ENCODE assay signal across 11 cellular contexts in the genomic region with DNA sequence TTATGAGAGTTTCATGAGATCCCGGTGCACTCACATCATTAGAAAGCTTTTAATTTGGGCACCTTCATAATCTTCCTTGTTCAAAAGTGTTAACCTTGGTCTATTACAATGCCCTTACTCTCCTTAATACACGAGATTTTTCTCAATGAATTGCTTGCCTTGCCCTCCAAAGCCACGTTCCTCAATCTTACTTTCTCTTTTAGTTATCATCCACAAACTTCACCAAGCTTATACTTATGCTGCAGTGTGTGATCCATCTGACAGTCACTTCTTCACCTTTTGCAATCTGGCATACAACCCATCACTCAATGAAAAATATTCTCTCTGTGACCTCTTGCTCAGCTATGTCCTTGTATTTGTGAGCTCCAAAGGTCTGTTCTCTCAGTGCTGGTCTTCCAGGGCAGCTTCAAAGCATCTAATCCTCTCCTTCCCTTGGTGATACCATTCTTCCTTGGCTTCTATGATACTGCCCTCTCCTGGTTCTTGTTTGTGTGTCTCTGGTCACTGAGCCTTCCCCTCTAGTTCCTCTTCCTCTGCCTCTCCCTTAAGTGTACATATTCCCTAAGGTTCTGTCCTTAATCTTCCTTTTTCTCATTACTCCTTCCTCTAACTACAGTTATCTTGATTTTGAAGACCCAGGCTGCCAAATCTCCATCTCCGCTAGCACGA.
DNase-seq lines count a peak whose midpoint lies in the region; ATAC-seq and TF ChIP-seq lines count a peak whose summit lies in the region.
"Had no signal": no experiment of that assay in that cellular context is flagged by ENCODE, and none has a peak within 500 bp of the region (broad histone marks: within the 10 kb centered on the region; RNA-seq: fewer than 3 reads in every experiment).

No MANE protein-coding gene starts in this region.

- intact Hi-C loops in left cardiac atrium (cut with DNase I), result no loop called here
- intact Hi-C loops in transverse colon (cut with DNase I; ENCODE audit: low total_unique reads), result no loop called here
- intact Hi-C loops in activated T-helper 2 cell treated with anti-CD3 and anti-CD28 coated beads, Interferon-gamma antibody, Interleukin-2, Interleukin-4, amounts not matched to agents 10 μg/mL and 5 μg/mL and 100 μg/mL, durations not matched to agents 14 hours and 24 hours and 36 hours (cut with micrococcal nuclease), result no loop called here

- in situ Hi-C loops in transverse colon (cut with MboI; ENCODE audit: low pct_ligation_motif_present in 1 of 4, low pct_unique_long_range_greater_than_20kb in 1 of 4, low sequenced_read_pairs in 3 of 4), result no loop called here

- TF ChIP-seq EP300 in transverse colon (IDR thresholded peaks at IDR 0.05; ENCODE audit: low read depth), result no peak

- DNase-seq in EL (peak; percentile 63), SK-N-DZ (ENCODE audit: low spot score) (peak; percentile 12), left cardiac atrium (no peak), transverse colon (no peak), COR-L47 (lab: John Stamatoyannopoulos, UW) (no peak)
- no peak for DNase-seq in activated T-helper 2 cell treated with anti-CD3 and anti-CD28 coated beads, Interferon-gamma antibody, Interleukin-2, Interleukin-4, amounts not matched to agents 10 μg/mL and 5 μg/mL and 100 μg/mL, durations not matched to agents 14 hours and 24 hours and 36 hours (ENCODE audit: low spot score)
- DNase-seq in activated CD8-positive, alpha-beta memory T cell treated with anti-CD3 and anti-CD28 coated beads, Interleukin-2, amount 10 ng/mL, durations not matched to agents 7 days and 5 days, result no peak

- no peaks in the 10 kb centered on the region for H3K36me3 Mint-ChIP-seq in activated T-helper 2 cell treated with anti-CD3 and anti-CD28 coated beads, Interferon-gamma antibody, Interleukin-2, Interleukin-4, amounts not matched to agents 10 μg/mL and 5 μg/mL and 100 μg/mL, durations not matched to agents 14 hours and 24 hours and 36 hours (ENCODE audit: low read depth)
- H3K36me3 Mint-ChIP-seq in activated CD8-positive, alpha-beta memory T cell treated with anti-CD3 and anti-CD28 coated beads, Interleukin-2, amount 10 ng/mL, durations not matched to agents 7 days and 5 days, result no peaks in the 10 kb centered on the region

- no peak overlapping the region for H3K27ac ChIP-seq in transverse colon
- H3K27ac ChIP-seq: epithelial cell of prostate had no signal

- no peaks in the 10 kb centered on the region for H3K27me3 ChIP-seq in transverse colon

- H3K9me3 ChIP-seq in transverse colon, result peaks cover 0 to 3% of the 10 kb centered on the region in 2 donors

- ATAC-seq in HG02852 (IDR thresholded peaks at IDR 0.05; ENCODE audit: unreplicated experiment), result peak; percentile 69
- ATAC-seq in left cardiac atrium, result peak; percentile 85 to 90
- no peak for ATAC-seq in activated CD8-positive, alpha-beta memory T cell treated with anti-CD3 and anti-CD28 coated beads, Interleukin-2, amount 10 ng/mL, durations not matched to agents 7 days and 5 days

- no peak for TF ChIP-seq POLR2A in transverse colon (IDR thresholded peaks at IDR 0.05)

- WGBS in transverse colon (ENCODE audit: low coverage in 1 of 2), 2 donors, result 68 to 73% methylated on average over 5 of the region's 5 CpGs

- peak; percentile 21 to 40 (median 35) for TF ChIP-seq CTCF in transverse colon (IDR thresholded peaks at IDR 0.05)

- H3K27ac Mint-ChIP-seq in activated T-helper 2 cell treated with anti-CD3 and anti-CD28 coated beads, Interferon-gamma antibody, Interleukin-2, Interleukin-4, amounts not matched to agents 10 μg/mL and 5 μg/mL and 100 μg/mL, durations not matched to agents 14 hours and 24 hours and 36 hours, result no peak overlapping the region
- no peak overlapping the region for H3K27ac Mint-ChIP-seq in activated CD8-positive, alpha-beta memory T cell treated with anti-CD3 and anti-CD28 coated beads, Interleukin-2, amount 10 ng/mL, durations not matched to agents 7 days and 5 days
- H3K27ac Mint-ChIP-seq: IgD-negative memory B cell; stimulated activated naive CD8-positive, alpha-beta T cell treated with anti-CD3 and anti-CD28 coated beads, Interleukin-15, Interleukin-2, amounts not matched to agents 100 ng/mL and 50 ng/mL, for 24 hours had no signal

- peaks cover 0 to 5% (median 0%) of the 10 kb centered on the region in 4 donors for H3K4me1 ChIP-seq in transverse colon

- H3K4me1 Mint-ChIP-seq in activated T-helper 2 cell treated with anti-CD3 and anti-CD28 coated beads, Interferon-gamma antibody, Interleukin-2, Interleukin-4, amounts not matched to agents 10 μg/mL and 5 μg/mL and 100 μg/mL, durations not matched to agents 14 hours and 24 hours and 36 hours (ENCODE audit: low read depth), result no peaks in the 10 kb centered on the region
- H3K4me1 Mint-ChIP-seq in activated CD8-positive, alpha-beta memory T cell treated with anti-CD3 and anti-CD28 coated beads, Interleukin-2, amount 10 ng/mL, durations not matched to agents 7 days and 5 days, result no peaks in the 10 kb centered on the region

- H3K9me3 Mint-ChIP-seq in activated T-helper 2 cell treated with anti-CD3 and anti-CD28 coated beads, Interferon-gamma antibody, Interleukin-2, Interleukin-4, amounts not matched to agents 10 μg/mL and 5 μg/mL and 100 μg/mL, durations not matched to agents 14 hours and 24 hours and 36 hours, result no peaks in the 10 kb centered on the region
- H3K9me3 Mint-ChIP-seq in activated CD8-positive, alpha-beta memory T cell treated with anti-CD3 and anti-CD28 coated beads, Interleukin-2, amount 10 ng/mL, durations not matched to agents 7 days and 5 days (ENCODE audit: low read depth), result peaks cover 4% of the 10 kb centered on the region

- H3K4me3 Mint-ChIP-seq in activated T-helper 2 cell treated with anti-CD3 and anti-CD28 coated beads, Interferon-gamma antibody, Interleukin-2, Interleukin-4, amounts not matched to agents 10 μg/mL and 5 μg/mL and 100 μg/mL, durations not matched to agents 14 hours and 24 hours and 36 hours (ENCODE audit: low read depth), result no peak overlapping the region
- no peak overlapping the region for H3K4me3 Mint-ChIP-seq in activated CD8-positive, alpha-beta memory T cell treated with anti-CD3 and anti-CD28 coated beads, Interleukin-2, amount 10 ng/mL, durations not matched to agents 7 days and 5 days
- H3K4me3 Mint-ChIP-seq: stimulated activated naive CD8-positive, alpha-beta T cell treated with anti-CD3 and anti-CD28 coated beads, Interleukin-15, Interleukin-2, amounts not matched to agents 100 ng/mL and 50 ng/mL, for 24 hours had no signal

- H3K36me3 ChIP-seq in transverse colon, result no peaks in the 10 kb centered on the region

- no peak overlapping the region for H3K4me3 ChIP-seq in transverse colon

- CTCF ChIA-PET in activated CD8-positive, alpha-beta memory T cell treated with anti-CD3 and anti-CD28 coated beads, Interleukin-2, amount 10 ng/mL, durations not matched to agents 7 days and 5 days (lab: Charles Lee), result no interaction called here

- peaks cover 4% of the 10 kb centered on the region for H3K27me3 Mint-ChIP-seq in activated T-helper 2 cell treated with anti-CD3 and anti-CD28 coated beads, Interferon-gamma antibody, Interleukin-2, Interleukin-4, amounts not matched to agents 10 μg/mL and 5 μg/mL and 100 μg/mL, durations not matched to agents 14 hours and 24 hours and 36 hours (ENCODE audit: low read depth)
- peaks cover 9% of the 10 kb centered on the region for H3K27me3 Mint-ChIP-seq in activated CD8-positive, alpha-beta memory T cell treated with anti-CD3 and anti-CD28 coated beads, Interleukin-2, amount 10 ng/mL, durations not matched to agents 7 days and 5 days
- H3K27me3 Mint-ChIP-seq: IgD-negative memory B cell had no signal

Comparison
In these comparisons a context has a peak if more than half of its experiments do, and no peak if none do; other contexts are left out.
1. DNase-seq: peak in EL (single experiment) and SK-N-DZ (single experiment); none in left cardiac atrium (single experiment), transverse colon (single experiment), activated T-helper 2 cell treated with anti-CD3 and anti-CD28 coated beads, Interferon-gamma antibody, Interleukin-2, Interleukin-4, amounts not matched to agents 10 μg/mL and 5 μg/mL and 100 μg/mL, durations not matched to agents 14 hours and 24 hours and 36 hours (single experiment), COR-L47 (single experiment) and activated CD8-positive, alpha-beta memory T cell treated with anti-CD3 and anti-CD28 coated beads, Interleukin-2, amount 10 ng/mL, durations not matched to agents 7 days and 5 days (single experiment).